Comparison of ENCODE assay signal across 16 cellular contexts in the genomic region with DNA sequence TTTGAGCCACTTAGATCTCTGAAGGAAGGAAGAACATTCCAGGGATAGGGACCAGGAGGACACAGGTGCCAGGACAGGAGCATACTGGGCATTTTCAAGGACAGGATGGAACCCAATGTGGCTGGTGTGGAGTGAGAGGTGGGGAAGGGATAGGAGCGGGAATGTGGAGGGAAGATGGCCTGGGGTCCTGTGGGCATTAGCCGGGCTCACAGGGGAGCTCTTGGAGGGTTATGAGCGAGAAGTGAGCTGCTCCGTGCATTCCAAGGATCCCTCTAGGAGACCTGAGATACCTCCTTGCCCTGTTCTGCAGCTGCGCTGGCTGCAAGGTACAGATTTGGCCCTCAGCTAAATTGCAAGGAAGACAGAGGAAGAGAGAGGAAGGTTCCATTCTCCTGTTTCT.
A peak's percentile ranks its signal among the peaks of the same experiment; 100 is the strongest.
DNase-seq lines count a peak whose midpoint lies in the region; ATAC-seq and TF ChIP-seq lines count a peak whose summit lies in the region.
"Had no signal": no experiment of that assay in that cellular context is flagged by ENCODE, and none has a peak within 500 bp of the region (broad histone marks: within the 10 kb centered on the region; RNA-seq: fewer than 3 reads in every experiment).

No MANE protein-coding gene starts in this region.

- no peaks in the 10 kb centered on the region for H3K27me3 ChIP-seq in DND-41 (ENCODE audit: insufficient read depth, low read length, poor library complexity)
- no peaks in the 10 kb centered on the region for H3K27me3 ChIP-seq in duodenal mucosa (ENCODE audit: control insufficient read depth in 1 of 2, insufficient read depth in 2 of 2, low read length in 2 of 2)
- H3K27me3 ChIP-seq in neuronal stem cell (ENCODE audit: control insufficient read depth in 3 of 3, insufficient read depth in 3 of 3, low read depth in 1 of 3, low read length in 3 of 3) = peaks cover 0 to 34% (median 0%) of the 10 kb centered on the region in 3 experiments
- 0 out of 2 replicates have a peak, but pooled peaks cover 6% of the 10 kb centered on the region for H3K27me3 ChIP-seq in PC-9 (ENCODE audit: insufficient read depth, low read depth)

- H3K23ac ChIP-seq in neuronal stem cell (ENCODE audit: low read depth, low read length, poor library complexity) = no peak overlapping the region

- H3K27ac ChIP-seq in DND-41 (ENCODE audit: low read length) (no peak overlapping the region), duodenal mucosa (ENCODE audit: low read depth, low read length) (no peak overlapping the region), neuronal stem cell (replicated peaks; ENCODE audit: low read length) (no peak overlapping the region), PC-9 (no peak overlapping the region)
- H3K27ac ChIP-seq: 22Rv1, A549, C4-2B had no signal

- H3K79me2 ChIP-seq in DND-41 (ENCODE audit: insufficient read depth, low read length) (no peaks in the 10 kb centered on the region), PC-9 (ENCODE audit: low read depth) (no peaks in the 10 kb centered on the region)

- H3K27me3 Mint-ChIP-seq in activated CD4-positive, alpha-beta memory T cell treated with anti-CD3 and anti-CD28 coated beads, Interleukin-2, amount 10 ng/mL, durations not matched to agents 7 days and 5 days = peaks cover 10% of the 10 kb centered on the region
- H3K27me3 Mint-ChIP-seq in activated CD4-positive, alpha-beta memory T cell treated with anti-CD3 and anti-CD28 coated beads for 36 hours = no peaks in the 10 kb centered on the region
- H3K27me3 Mint-ChIP-seq: CD4-positive, alpha-beta T cell had no signal

- peaks cover 7% of the 10 kb centered on the region for H3K9me3 ChIP-seq in DND-41 (ENCODE audit: insufficient read depth, low read length, severe bottlenecking)
- H3K9me3 ChIP-seq in duodenal mucosa (ENCODE audit: control insufficient read depth in 1 of 2, low read length in 2 of 2) = peaks cover 0 to 15% of the 10 kb centered on the region in 2 donors
- H3K9me3 ChIP-seq in neuronal stem cell (replicated peaks in 1 of 2; ENCODE audit: control insufficient read depth in 2 of 2, insufficient read depth in 1 of 2, low read depth in 1 of 2, low read length in 2 of 2) = peaks cover 0 to 1% of the 10 kb centered on the region in 2 donors
- peaks cover 6% of the 10 kb centered on the region; the same call in 1 of the 2 replicates for H3K9me3 ChIP-seq in PC-9 (ENCODE audit: insufficient read depth, low read depth)

- TF ChIP-seq CTCF in DND-41 (IDR thresholded peaks at IDR 0.05; ENCODE audit: borderline replicate concordance, extremely low read depth, low read length, poor library complexity, severe bottlenecking) (no peak), PC-9 (conservative IDR thresholded peaks at IDR 0.05) (no peak)

- H3K4me1 Mint-ChIP-seq in activated CD4-positive, alpha-beta memory T cell treated with anti-CD3 and anti-CD28 coated beads, Interleukin-2, amount 10 ng/mL, durations not matched to agents 7 days and 5 days = peaks cover 11% of the 10 kb centered on the region
- H3K4me1 Mint-ChIP-seq in activated CD4-positive, alpha-beta memory T cell treated with anti-CD3 and anti-CD28 coated beads for 36 hours (ENCODE audit: low read depth) = peaks cover 12% of the 10 kb centered on the region

- H3K4me3 ChIP-seq in DND-41 (ENCODE audit: low read depth in 1 of 2, low read length in 2 of 2) (no peak overlapping the region), duodenal mucosa (ENCODE audit: low read depth in 1 of 2, low read length in 2 of 2) (peak overlapping the region; percentile 0 to 12), neuronal stem cell (ENCODE audit: low read length in 2 of 2) (no peak overlapping the region), PC-9 (no peak overlapping the region)
- H3K4me3 ChIP-seq: A549, GM23338 had no signal

- H2BK15ac ChIP-seq in neuronal stem cell (ENCODE audit: low read length) = no peak overlapping the region

- WGBS in neuronal stem cell (ENCODE audit: extremely low coverage in 2 of 2, insufficient read length in 2 of 2, insufficient replicate concordance in 1 of 2), 2 donors = no CpG with 5 or more reads among the region's 5 CpGs

- CTCF ChIA-PET in activated CD4-positive, alpha-beta memory T cell treated with anti-CD3 and anti-CD28 coated beads, Interleukin-2, amount 10 ng/mL, durations not matched to agents 7 days and 5 days (lab: Charles Lee) = no interaction called here
- CTCF ChIA-PET in activated CD4-positive, alpha-beta memory T cell treated with anti-CD3 and anti-CD28 coated beads for 36 hours (lab: Charles Lee) = interaction anchor here (1.0 kb wide), 1 partner anchor 15 kb away, joined by 3 read pairs; no protein-coding TSS in a partner anchor
- CTCF ChIA-PET in PC-9 (lab: Charles Lee) = no interaction called here

- no peak overlapping the region for H3K27ac Mint-ChIP-seq in activated CD4-positive, alpha-beta memory T cell treated with anti-CD3 and anti-CD28 coated beads, Interleukin-2, amount 10 ng/mL, durations not matched to agents 7 days and 5 days
- no peak overlapping the region for H3K27ac Mint-ChIP-seq in activated CD4-positive, alpha-beta memory T cell treated with anti-CD3 and anti-CD28 coated beads for 36 hours
- H3K27ac Mint-ChIP-seq: CD4-positive, alpha-beta T cell; GM23338; HFFc6 had no signal

- H4K20me1 ChIP-seq in DND-41 (ENCODE audit: insufficient read depth, low read length) (no peaks in the 10 kb centered on the region), PC-9 (ENCODE audit: insufficient read depth) (no peaks in the 10 kb centered on the region)

- H3K36me3 ChIP-seq in DND-41 (ENCODE audit: insufficient read depth, low read length) (no peaks in the 10 kb centered on the region), duodenal mucosa (ENCODE audit: control insufficient read depth in 1 of 2, insufficient read depth in 2 of 2, low read length in 2 of 2) (no peaks in the 10 kb centered on the region), neuronal stem cell (replicated peaks in 1 of 2; ENCODE audit: control insufficient read depth in 2 of 2, insufficient read depth in 2 of 2, low read length in 2 of 2) (no peaks in the 10 kb centered on the region), PC-9 (ENCODE audit: low read depth) (no peaks in the 10 kb centered on the region)

- peaks cover 9% of the 10 kb centered on the region for H3K9me3 Mint-ChIP-seq in activated CD4-positive, alpha-beta memory T cell treated with anti-CD3 and anti-CD28 coated beads, Interleukin-2, amount 10 ng/mL, durations not matched to agents 7 days and 5 days
- peaks cover 10% of the 10 kb centered on the region for H3K9me3 Mint-ChIP-seq in activated CD4-positive, alpha-beta memory T cell treated with anti-CD3 and anti-CD28 coated beads for 36 hours
- H3K9me3 Mint-ChIP-seq: CD4-positive, alpha-beta T cell had no signal

- H3K18ac ChIP-seq in neuronal stem cell (ENCODE audit: low read length) = peak overlapping the region; percentile 52

- H3K4me1 ChIP-seq in DND-41 (ENCODE audit: insufficient read depth, low read length) (peaks cover 5% of the 10 kb centered on the region; the same call in 1 of the 2 replicates), duodenal mucosa (ENCODE audit: control insufficient read depth in 1 of 2, insufficient read depth in 2 of 2, low read length in 2 of 2) (peaks cover 27 to 33% of the 10 kb centered on the region in 2 donors), neuronal stem cell (ENCODE audit: control insufficient read depth in 2 of 2, insufficient read depth in 1 of 2, low read depth in 1 of 2, low read length in 2 of 2) (peaks cover 10 to 16% of the 10 kb centered on the region in 2 donors), PC-9 (replicated peaks; ENCODE audit: insufficient read depth) (no peaks in the 10 kb centered on the region)
- H3K4me1 ChIP-seq: A549 had no signal

- H3K4me2 ChIP-seq in DND-41 (ENCODE audit: insufficient read depth, low read length) = no peak overlapping the region
- no peak overlapping the region for H3K4me2 ChIP-seq in neuronal stem cell (ENCODE audit: insufficient read depth, low read length, poor library complexity, severe bottlenecking)
- no peak overlapping the region for H3K4me2 ChIP-seq in PC-9
- H3K4me2 ChIP-seq: A549, GM23338 had no signal

- H3K36me3 Mint-ChIP-seq in activated CD4-positive, alpha-beta memory T cell treated with anti-CD3 and anti-CD28 coated beads, Interleukin-2, amount 10 ng/mL, durations not matched to agents 7 days and 5 days (ENCODE audit: low read depth) = no peaks in the 10 kb centered on the region
- H3K36me3 Mint-ChIP-seq in activated CD4-positive, alpha-beta memory T cell treated with anti-CD3 and anti-CD28 coated beads for 36 hours = no peaks in the 10 kb centered on the region

- H2BK5ac ChIP-seq in neuronal stem cell (ENCODE audit: low read length) = no peak overlapping the region

- H3K4ac ChIP-seq in neuronal stem cell (ENCODE audit: low read length) = no peak overlapping the region

- no peaks in the 10 kb centered on the region for H3K9me2 ChIP-seq in PC-9 (ENCODE audit: insufficient read depth)

- no peak overlapping the region for H3K9ac ChIP-seq in DND-41 (ENCODE audit: low read depth, low read length)
- H3K9ac ChIP-seq in duodenal mucosa (ENCODE audit: low read depth in 1 of 2, low read length in 2 of 2) = no peak overlapping the region
- peak overlapping the region; percentile 12 for H3K9ac ChIP-seq in neuronal stem cell (ENCODE audit: low read depth, low read length, poor library complexity)

- no peak overlapping the region for H2BK120ac ChIP-seq in neuronal stem cell (ENCODE audit: low read depth, low read length)

- peak; percentile 10 for DNase-seq in activated CD4-positive, alpha-beta memory T cell treated with anti-CD3 and anti-CD28 coated beads, Interleukin-2, amount 10 ng/mL, durations not matched to agents 7 days and 5 days
- no peak for DNase-seq in activated CD4-positive, alpha-beta memory T cell treated with anti-CD3 and anti-CD28 coated beads for 36 hours
- DNase-seq in DND-41 = peak; percentile 1
- no peak for DNase-seq in neuronal stem cell (ENCODE audit: low spot score)
- no peak for DNase-seq in NCI-H146 (lab: John Stamatoyannopoulos, UW)
- no peak for DNase-seq in PC-9
- DNase-seq: AML-193; CD4-positive, alpha-beta T cell; GDM1; HFFc6 had no signal

- no peak for ATAC-seq in DND-41 (ENCODE audit: insufficient read depth, low read depth)
- ATAC-seq: A549, GM23338, HCT116 had no signal

- peak overlapping the region; percentile 57 for H2AK5ac ChIP-seq in neuronal stem cell (ENCODE audit: low read depth, low read length)

- peak overlapping the region; percentile 54 for H4K91ac ChIP-seq in neuronal stem cell (ENCODE audit: low read depth, low read length, poor library complexity)

- no TSS peak for BruUV-seq in PC-9 (replicated peaks; lab: Mats Ljungman, UMichigan)

- no peak overlapping the region for H2BK12ac ChIP-seq in neuronal stem cell (ENCODE audit: low read length)

- intact Hi-C loops in activated CD4-positive, alpha-beta memory T cell treated with anti-CD3 and anti-CD28 coated beads for 36 hours (cut with micrococcal nuclease) = no loop called here
- intact Hi-C loops in PC-9 (cut with micrococcal nuclease; ENCODE audit: unreplicated experiment) = no loop called here

- no peaks in the 10 kb centered on the region for H3F3A ChIP-seq in PC-9 (ENCODE audit: insufficient read depth, low read depth)

- H3K14ac ChIP-seq in neuronal stem cell (ENCODE audit: low read length) = no peak overlapping the region

- no peak overlapping the region for H3K4me3 Mint-ChIP-seq in activated CD4-positive, alpha-beta memory T cell treated with anti-CD3 and anti-CD28 coated beads, Interleukin-2, amount 10 ng/mL, durations not matched to agents 7 days and 5 days
- no peak overlapping the region for H3K4me3 Mint-ChIP-seq in activated CD4-positive, alpha-beta memory T cell treated with anti-CD3 and anti-CD28 coated beads for 36 hours
- H3K4me3 Mint-ChIP-seq: CD4-positive, alpha-beta T cell; GM23338; HFFc6 had no signal

- no peak overlapping the region for H2AFZ ChIP-seq in DND-41 (ENCODE audit: low read depth, low read length)
- no peak overlapping the region for H2AFZ ChIP-seq in neuronal stem cell (ENCODE audit: low read length)
- H2AFZ ChIP-seq in PC-9 = no peak overlapping the region

- no peaks in the 10 kb centered on the region for H3K79me1 ChIP-seq in neuronal stem cell (ENCODE audit: low read depth, low read length)

- no peak overlapping the region for H4K8ac ChIP-seq in neuronal stem cell (ENCODE audit: low read depth, low read length)

- POLR2A ChIA-PET in activated CD4-positive, alpha-beta memory T cell treated with anti-CD3 and anti-CD28 coated beads, Interleukin-2, amount 10 ng/mL, durations not matched to agents 7 days and 5 days (lab: Charles Lee) = no interaction called here
- POLR2A ChIA-PET in activated CD4-positive, alpha-beta memory T cell treated with anti-CD3 and anti-CD28 coated beads for 36 hours (lab: Charles Lee) = no interaction called here
- POLR2A ChIA-PET in PC-9 (lab: Charles Lee; ENCODE audit: unreplicated experiment) = no interaction called here

Comparison
In these comparisons a context has a peak if more than half of its experiments do, and no peak if none do; other contexts are left out.
1. DNase-seq: peak in activated CD4-positive, alpha-beta memory T cell treated with anti-CD3 and anti-CD28 coated beads, Interleukin-2, amount 10 ng/mL, durations not matched to agents 7 days and 5 days (single experiment) and DND-41 (single experiment); none in activated CD4-positive, alpha-beta memory T cell treated with anti-CD3 and anti-CD28 coated beads for 36 hours (single experiment), neuronal stem cell (single experiment), NCI-H146 (single experiment) and PC-9 (0 of 2).
2. H3K4me3 ChIP-seq: peak in duodenal mucosa (2 of 2); none in DND-41 (0 of 2), neuronal stem cell (0 of 2) and PC-9 (single experiment).